ENCODE assay signal across 18 cellular contexts in genomic region chr11:134453441-134453840, GRCh38. TPM values are rescaled to one million over a fixed set of nuclear protein-coding genes. Genes with fewer than 3 reads are reported as not detected.
"Had no signal": no experiment of that assay in that cellular context is flagged by ENCODE, and none has a peak within 500 bp of the region (broad histone marks: within the 10 kb centered on the region; RNA-seq: fewer than 3 reads in every experiment).

No MANE protein-coding gene starts in this region.

- H3K36me3 Mint-ChIP-seq: stimulated activated memory B cell treated with anti-CD40 and anti-IgM and Interleukin-4, amounts not matched to agents 10 μg/mL and 1 μg/mL and 100 μg/mL, for 72 hours; type B pancreatic cell had no signal

- ATAC-seq: activated CD8-positive, alpha-beta T cell treated with anti-CD3 and anti-CD28 coated beads for 36 hours; left colon; sciatic nerve; SK-N-SH treated with all-trans-retinoic acid at 6 μM for 48 hours; stimulated activated memory B cell treated with anti-CD40 and anti-IgM and Interleukin-4, amounts not matched to agents 10 μg/mL and 1 μg/mL and 100 μg/mL, for 72 hours had no signal

- H3K4me1 Mint-ChIP-seq: activated CD4-positive, alpha-beta T cell treated with anti-CD3 and anti-CD28 coated beads, Interleukin-2, amount 10 ng/mL, durations not matched to agents 24 days and 14 days; stimulated activated memory B cell treated with anti-CD40 and anti-IgM and Interleukin-4, amounts not matched to agents 10 μg/mL and 1 μg/mL and 100 μg/mL, for 72 hours had no signal

- H3K27me3 Mint-ChIP-seq: activated CD4-positive, alpha-beta T cell treated with anti-CD3 and anti-CD28 coated beads, Interleukin-2, amount 10 ng/mL, durations not matched to agents 24 days and 14 days; activated CD8-positive, alpha-beta T cell treated with anti-CD3 and anti-CD28 coated beads for 36 hours had no signal

- H3K27ac Mint-ChIP-seq: activated CD4-positive, alpha-beta T cell treated with anti-CD3 and anti-CD28 coated beads, Interleukin-2, amount 10 ng/mL, durations not matched to agents 24 days and 14 days; activated CD8-positive, alpha-beta T cell treated with anti-CD3 and anti-CD28 coated beads for 36 hours; activated naive CD4-positive, alpha-beta T cell treated with anti-CD3 and anti-CD28 coated beads for 36 hours; stimulated activated memory B cell treated with anti-CD40 and anti-IgM and Interleukin-4, amounts not matched to agents 10 μg/mL and 1 μg/mL and 100 μg/mL, for 72 hours; type B pancreatic cell had no signal

- H3K4me3 ChIP-seq: lung had no signal

- DNase-seq: activated CD4-positive, alpha-beta T cell treated with anti-CD3 and anti-CD28 coated beads, Interleukin-2, amount 10 ng/mL, durations not matched to agents 24 days and 14 days; activated CD8-positive, alpha-beta T cell treated with anti-CD3 and anti-CD28 coated beads for 36 hours; activated naive CD4-positive, alpha-beta T cell treated with anti-CD3 and anti-CD28 coated beads for 36 hours; activated T-cell treated with anti-CD3 and anti-CD28 coated beads, Interleukin-2, amount 50 U/mL, for 1 hour; cortex of kidney; effector CD4-positive, alpha-beta T cell; left colon; stimulated activated CD4-positive, alpha-beta T cell treated with anti-CD3 and anti-CD28 coated beads, Interleukin-4, amount 100 ng/mL, for 4 hours; T-helper 1 cell; T1000 had no signal

- H3K9me3 Mint-ChIP-seq: type B pancreatic cell had no signal

- H3K4me3 Mint-ChIP-seq: activated CD4-positive, alpha-beta T cell treated with anti-CD3 and anti-CD28 coated beads, Interleukin-2, amount 10 ng/mL, durations not matched to agents 24 days and 14 days; activated CD8-positive, alpha-beta T cell treated with anti-CD3 and anti-CD28 coated beads for 36 hours; activated naive CD4-positive, alpha-beta T cell treated with anti-CD3 and anti-CD28 coated beads for 36 hours; stimulated activated memory B cell treated with anti-CD40 and anti-IgM and Interleukin-4, amounts not matched to agents 10 μg/mL and 1 μg/mL and 100 μg/mL, for 72 hours; type B pancreatic cell had no signal

RNA-seq across cellular contexts. Expression of gene B3GAT1, which starts 41.4 kb away (rescaled TPM):
- total RNA-seq: myocyte, pulmonary artery endothelial cell had no signal
- polyA plus RNA-seq: aorta had no signal
